In genomic region chr11:16555956-16556355, GRCh38 we compare ENCODE assay signal across 27 cellular contexts.
"Had no signal": no experiment of that assay in that cellular context is flagged by ENCODE, and none has a peak within 500 bp of the region (broad histone marks: within the 10 kb centered on the region; RNA-seq: fewer than 3 reads in every experiment).

No MANE protein-coding gene starts in this region.

- H2AFZ ChIP-seq: neural progenitor cell, parathyroid adenoma had no signal

- H3K4me2 ChIP-seq: neural progenitor cell had no signal

- DNase-seq: kidney glomerular epithelial cell; left cardiac atrium; lower lobe of right lung; mammary epithelial cell; mesenchymal stem cell; naive B cell; natural killer cell; nephron progenitor cell; occipital lobe; right lobe of liver; stimulated activated CD4-positive, alpha-beta T cell treated with anti-CD3 and anti-CD28 coated beads, Interleukin-12 subunit alpha, Interleukin-12 subunit beta, amount 100 ng/mL, for 4 hours; stimulated activated CD4-positive, alpha-beta T cell treated with anti-CD3 and anti-CD28 coated beads, Interleukin-15, amount 100 ng/mL, for 24 hours; stimulated activated CD4-positive, alpha-beta T cell treated with anti-CD3 and anti-CD28 coated beads, Interleukin-2, amount 100 ng/mL, for 24 hours; stimulated activated CD4-positive, alpha-beta T cell treated with anti-CD3 and anti-CD28 coated beads, Interleukin-4, amount 100 ng/mL, for 24 hours; stimulated activated naive CD4-positive, alpha-beta T cell; tibial artery; trophoblast cell; upper lobe of right lung had no signal

- H3K4me1 ChIP-seq: lower lobe of right lung, neural progenitor cell, parathyroid adenoma, right atrium auricular region, right lobe of liver, suprapubic skin, upper lobe of right lung had no signal

- H3K79me2 ChIP-seq: parathyroid adenoma had no signal

- H3K27me3 ChIP-seq: neural progenitor cell, neutrophil, right atrium auricular region, right lobe of liver, suprapubic skin, tibial artery, upper lobe of right lung had no signal

- H3K9me3 ChIP-seq: lower lobe of right lung, neutrophil, right atrium auricular region, right lobe of liver, suprapubic skin, thoracic aorta, tibial artery, upper lobe of right lung had no signal

- H3K27ac ChIP-seq: lower lobe of right lung, neural progenitor cell, neutrophil, parathyroid adenoma, right atrium auricular region, right lobe of liver, skin epidermis, suprapubic skin, thoracic aorta, tibial artery, upper lobe of right lung had no signal

- FAIRE-seq: keratinocyte, urothelium cell line had no signal

- H3K4me3 ChIP-seq: lower lobe of right lung, neural progenitor cell, right atrium auricular region, right lobe of liver, skin epidermis, suprapubic skin, thoracic aorta, tibial artery, upper lobe of right lung had no signal

- H3K36me3 ChIP-seq: lower lobe of right lung, neural progenitor cell, neutrophil, right atrium auricular region, right lobe of liver, suprapubic skin, thoracic aorta, tibial artery, upper lobe of right lung had no signal

- H3K9ac ChIP-seq: neural progenitor cell, parathyroid adenoma had no signal
